Comparison of ENCODE assay signal across 8 cellular contexts in genomic region chr7:127588697-127589482, GRCh38. TPM values are rescaled to one million over a fixed set of nuclear protein-coding genes. Genes with fewer than 3 reads are reported as not detected.
A peak's percentile ranks its signal among the peaks of the same experiment; 100 is the strongest.
DNase-seq lines count a peak whose midpoint lies in the region; ATAC-seq and TF ChIP-seq lines count a peak whose summit lies in the region.

No MANE protein-coding gene starts in this region.

- WGBS in transverse colon (ENCODE audit: low coverage in 1 of 2), 2 donors: 13% methylated on average over 34 of the region's 43 CpGs; no CpG with 5 or more reads in 1 of the 2 donors

- peak in 3 of 5 experiments; percentile 8 to 22 (median 16) for TF ChIP-seq CTCF in transverse colon (IDR thresholded peaks at IDR 0.05)

- TF ChIP-seq POLR2A in transverse colon (IDR thresholded peaks at IDR 0.05): no peak

- H3K27ac ChIP-seq in muscle layer of colon (ENCODE audit: low read depth, low read length) (peak overlapping the region; percentile 90), transverse colon (peak overlapping the region; percentile 91 to 97 (median 93))

- H3K4me1 ChIP-seq in muscle layer of colon (ENCODE audit: insufficient read depth, low read length): peaks cover 33% of the 10 kb centered on the region
- peaks cover 14 to 35% (median 28%) of the 10 kb centered on the region in 4 donors for H3K4me1 ChIP-seq in transverse colon

- ATAC-seq in GM18502 (IDR thresholded peaks at IDR 0.05; ENCODE audit: poor library complexity, unreplicated experiment) (peak; percentile 20), HG02981 (IDR thresholded peaks at IDR 0.05; ENCODE audit: unreplicated experiment) (peak; percentile 1)

- H3K27me3 ChIP-seq in muscle layer of colon (ENCODE audit: control insufficient read depth in 1 of 2, insufficient read depth in 2 of 2, low read length in 2 of 2) (no peaks in the 10 kb centered on the region), transverse colon (no peaks in the 10 kb centered on the region)

- DNase-seq in AG08395 (ENCODE audit: low spot score): peak; percentile 64
- peak; percentile 41 for DNase-seq in NCI-H2196 (lab: John Stamatoyannopoulos, UW; ENCODE audit: unreplicated experiment)
- peak; percentile 16 for DNase-seq in activated T-cell treated with anti-CD3 and anti-CD28 coated beads for 4 hours
- DNase-seq in fibroblast of gingiva (ENCODE audit: low read depth): peak; percentile 36
- peak; percentile 58 for DNase-seq in transverse colon

- peak overlapping the region; percentile 76 to 94 for H3K4me3 ChIP-seq in muscle layer of colon (ENCODE audit: low read depth in 1 of 2, low read length in 2 of 2)
- peak overlapping the region; percentile 90 to 100 (median 93) for H3K4me3 ChIP-seq in transverse colon

- intact Hi-C loops in transverse colon (cut with DNase I; ENCODE audit: low total_unique reads): no loop called here

- H3K9me3 ChIP-seq in muscle layer of colon (ENCODE audit: low read length): no peaks in the 10 kb centered on the region
- H3K9me3 ChIP-seq in transverse colon: no peaks in the 10 kb centered on the region

- in situ Hi-C loops in transverse colon (cut with MboI; ENCODE audit: low pct_ligation_motif_present in 1 of 4, low pct_unique_long_range_greater_than_20kb in 1 of 4, low sequenced_read_pairs in 3 of 4): no loop called here

- peak overlapping the region; percentile 78 for H3K9ac ChIP-seq in muscle layer of colon (ENCODE audit: low read length)

- no peak for TF ChIP-seq EP300 in transverse colon (IDR thresholded peaks at IDR 0.05; ENCODE audit: low read depth)

- H3K36me3 ChIP-seq in muscle layer of colon (ENCODE audit: insufficient read depth, low read length) (peaks cover 19% of the 10 kb centered on the region), transverse colon (peaks cover 0 to 16% (median 5%) of the 10 kb centered on the region in 4 donors)

RNA-seq across cellular contexts. Expression of gene ARF5, which starts 0.7 kb away (rescaled TPM):
- 100 to 1,000 TPM in 3 of 4 donors, 10 to 100 TPM in 1; 70.1 to 379 (median 194) TPM for total RNA-seq in transverse colon

RNA-seq across cellular contexts. Expression of gene GCC1, which starts 3.5 kb away (rescaled TPM):
- 10 to 100 TPM; 10.3 to 20.5 (median 18.9) TPM for total RNA-seq in transverse colon

RNA-seq across cellular contexts. Expression of gene FSCN3, which starts 4.6 kb away (rescaled TPM):
- total RNA-seq in transverse colon: 1 to 10 TPM in 1 of 4 donors, under 1 TPM in 1, not detected in 2; 0.79 to 3.4 TPM

RNA-seq across cellular contexts. Expression of gene PAX4, which starts 29.1 kb away (rescaled TPM):
- 1 to 10 TPM in 1 of 4 donors, under 1 TPM in 1, not detected in 2; 0.41 to 5.0 TPM for total RNA-seq in transverse colon

Comparison
In these comparisons a context has a peak if more than half of its experiments do, and no peak if none do; other contexts are left out.
1. Peak in every context shown above with its lines: DNase-seq, ATAC-seq, H3K4me3 ChIP-seq and H3K27ac ChIP-seq.